7 cellular contexts compared by ENCODE assay signal in the genomic region with DNA sequence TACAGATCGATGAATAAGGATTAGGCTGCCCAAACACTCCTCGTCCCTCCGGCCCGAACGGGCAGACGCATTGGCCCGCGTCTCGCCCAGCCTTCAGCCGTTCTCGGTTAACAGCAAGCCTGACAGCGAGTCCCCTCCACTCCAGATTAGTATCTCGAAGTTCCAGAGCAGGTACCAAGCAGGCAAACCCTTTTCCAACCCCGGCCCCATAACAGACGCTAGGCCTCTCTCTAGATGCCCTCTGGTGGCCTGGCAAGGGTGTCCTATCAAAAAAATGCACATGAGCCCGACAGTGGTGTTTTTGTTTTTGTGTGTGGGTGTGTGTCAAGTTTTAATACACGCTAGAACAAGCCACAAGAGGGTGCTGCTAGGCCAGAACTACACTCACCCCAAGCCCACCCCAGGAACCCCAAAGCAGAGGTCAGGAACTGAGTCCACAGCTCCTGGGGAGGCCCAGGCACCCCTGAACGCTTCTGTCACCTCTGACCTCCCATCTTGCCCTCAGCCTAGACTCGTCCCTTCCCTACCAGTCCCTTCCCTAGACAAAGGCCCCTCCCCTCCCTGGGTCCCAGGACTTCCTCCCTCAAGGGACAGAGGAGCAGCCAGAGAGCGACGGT. TPM values are rescaled to one million over a fixed set of nuclear protein-coding genes. Genes with fewer than 3 reads are reported as not detected.
DNase-seq lines count a peak whose midpoint lies in the region; ATAC-seq, FAIRE-seq and TF ChIP-seq lines count a peak whose summit lies in the region.

No MANE protein-coding gene starts in this region.

- no peak for TF ChIP-seq POLR2A in NB4 (IDR thresholded peaks at IDR 0.05; ENCODE audit: extremely low read depth, insufficient read length)
- TF ChIP-seq POLR2A in K562 (conservative IDR thresholded peaks at IDR 0.05), result no peak

- H3K9me3 ChIP-seq in K562 (replicated peaks; ENCODE audit: control insufficient read depth, insufficient read depth, low read depth, low read length) (no peaks in the 10 kb centered on the region), skeletal muscle satellite cell (replicated peaks; ENCODE audit: low read length) (no peaks in the 10 kb centered on the region)

- peak overlapping the region; percentile 88 for H3K27ac ChIP-seq in K562 (ENCODE audit: extremely low read depth, low read depth, low read length)

- peak; percentile 82 for DNase-seq in NB4 (ENCODE audit: low read depth)
- peak; percentile 93 for DNase-seq in SW480 (ENCODE audit: low spot score)
- peak; percentile 62 to 80 (median 66) for DNase-seq in K562 (ENCODE audit: extremely low read depth in 1 of 4, low spot score in 3 of 4)

- H3K4me2 ChIP-seq in K562 (ENCODE audit: insufficient read depth, low read length) (peak overlapping the region; percentile 90), skeletal muscle satellite cell (ENCODE audit: low read length) (peak overlapping the region; percentile 99)

- no TSS peak for BruUV-seq in K562 (replicated peaks; lab: Mats Ljungman, UMichigan)

- peak overlapping the region; percentile 97 for H2AFZ ChIP-seq in K562 (ENCODE audit: low read depth, low read length)

- H3K9me1 ChIP-seq in K562 (ENCODE audit: control insufficient read depth, insufficient read depth, low read length), result peaks cover 3% of the 10 kb centered on the region

- CTCF ChIA-PET in K562 (lab: Yijun Ruan, JAX; ENCODE audit: low intra/inter-chr PET ratio), result interaction anchor here (0.7 to 1.9 kb wide), 2 partner anchors 24 to 178 kb away, joined by 3 to 10 read pairs; no protein-coding TSS in a partner anchor

- in situ Hi-C loops in K562 (cut with MboI), result loop anchor here (10.0 kb wide), 1 partner anchor 167 kb away; no protein-coding TSS in a partner anchor

- H3K79me2 ChIP-seq in K562 (ENCODE audit: control insufficient read depth, insufficient read depth, low read length), result peaks cover 42% of the 10 kb centered on the region

- H3K36me3 ChIP-seq in K562 (ENCODE audit: control insufficient read depth, insufficient read depth, low read length), result peaks cover 43% of the 10 kb centered on the region
- H3K36me3 ChIP-seq in skeletal muscle satellite cell (ENCODE audit: insufficient read depth, low read length), result peaks cover 18% of the 10 kb centered on the region

- peak; percentile 73 to 79 for TF ChIP-seq RAD21 in K562 (CRISPR knock-in tag; conservative IDR thresholded peaks at IDR 0.05 in 1 of 2, IDR thresholded peaks at IDR 0.05 in 1 of 2)

- peaks cover 16 to 33% of the 10 kb centered on the region in 2 experiments for H3K4me1 ChIP-seq in K562 (replicated peaks in 1 of 2; ENCODE audit: control insufficient read depth in 2 of 2, insufficient read depth in 2 of 2, low read length in 2 of 2)
- H3K4me1 ChIP-seq in skeletal muscle satellite cell (ENCODE audit: control insufficient read depth, insufficient read depth, low read length), result peaks cover 17% of the 10 kb centered on the region

- H3K4me3 ChIP-seq in NB4 (ENCODE audit: low read depth, low read length) (peak overlapping the region; percentile 64), K562 (peak overlapping the region; percentile 89), iPS-11a (ENCODE audit: low read depth, low read length) (peak overlapping the region; percentile 95), skeletal muscle satellite cell (ENCODE audit: low read length) (peak overlapping the region; percentile 79)

- H3K9ac ChIP-seq in K562 (ENCODE audit: insufficient read depth in 1 of 2, low read depth in 2 of 2, low read length in 2 of 2) (peak overlapping the region; percentile 87 to 96), skeletal muscle satellite cell (ENCODE audit: low read depth, low read length) (peak overlapping the region; percentile 91)

- TF ChIP-seq CTCF in GM12872 (IDR thresholded peaks at IDR 0.05; ENCODE audit: insufficient read depth, low read depth, low read length) (peak; percentile 81), NB4 (IDR thresholded peaks at IDR 0.05; ENCODE audit: low read depth, low read length) (peak; percentile 54), K562 (IDR thresholded peaks at IDR 0.05 in 2 of 3, conservative IDR thresholded peaks at IDR 0.05 in 1 of 3; ENCODE audit: insufficient read depth in 2 of 3, low read depth in 1 of 3, low read length in 3 of 3) (peak; percentile 68 to 80 (median 73))

- WGBS in K562 (ENCODE audit: insufficient coverage, low coverage, missing lambda C conversion rate), result 2% methylated on average over 21 of the region's 21 CpGs

- intact Hi-C loops in K562 (cut with micrococcal nuclease), result loop anchor here (1.0 to 2.0 kb wide), 5 partner anchors 71 to 277 kb away; a partner anchor contains a TSS

- no peak for TF ChIP-seq EP300 in K562 (IDR thresholded peaks at IDR 0.05; ENCODE audit: low read length)

- H3K27me3 ChIP-seq in K562 (ENCODE audit: control insufficient read depth in 2 of 2, insufficient read depth in 2 of 2, low read length in 2 of 2), result no peaks in the 10 kb centered on the region
- H3K27me3 ChIP-seq in skeletal muscle satellite cell (ENCODE audit: control insufficient read depth, insufficient read depth, low read length), result no peaks in the 10 kb centered on the region

- ATAC-seq in HG02588 (IDR thresholded peaks at IDR 0.05; ENCODE audit: unreplicated experiment) (peak; percentile 47), K562 (peak; percentile 70)

- peaks cover 6% of the 10 kb centered on the region; the same call in 1 of the 2 replicates for H4K20me1 ChIP-seq in K562 (replicated peaks; ENCODE audit: control insufficient read depth, insufficient read depth, low read length)

- no peak for FAIRE-seq in K562 (lab: Jason Lieb, UNC)

- POLR2A ChIA-PET in K562 (lab: Yijun Ruan, JAX), result interaction anchor here (0.6 to 1.5 kb wide), 3 partner anchors 10 to 248 kb away, joined by 3 to 11 read pairs (median 6); no protein-coding TSS in a partner anchor

RNA-seq across cellular contexts. Expression of a gene that starts 0.7 kb away (rescaled TPM):
- 359 and 833 TPM in 2 replicates for total RNA-seq in K562 (2011; cell fraction: chromatin; rRNA removed; ENCODE audit: low replicate concordance)
- 445 and 463 TPM in 2 replicates for total RNA-seq in K562 (2011; cell fraction: nucleolus; rRNA removed)
- total RNA-seq in K562 (2011; cell fraction: nucleoplasm; rRNA removed), result 399 and 402 TPM in 2 replicates
- total RNA-seq in K562 (2014; rRNA removed) (97.6 and 107 TPM in 2 replicates), K562 (2014; rRNA removed; fragmentation: Illumina TruSeq; extraction: Trizol) (65.0 and 78.6 TPM in 2 replicates), K562 (2015; rRNA removed; fragmentation: Illumina TruSeq; extraction: Trizol) (78.4 and 83.2 TPM in 2 replicates), K562 (2021) (93.4 and 102 TPM in 2 replicates)
- polyA plus RNA-seq in K562 (2011; rRNA removed) (96.3 and 120 TPM in 2 replicates), K562 (2014; fragmentation: Illumina TruSeq; extraction: Trizol) (122 and 140 TPM in 2 replicates), K562 (2014; fragmentation: Nextera tagmentation; extraction: Ambion mirVana) (10 to 100 TPM; 29.1 to 42.1 TPM), K562 (2014; rRNA removed) (90.1 and 90.8 TPM in 2 replicates)
- polyA plus RNA-seq in K562 (2011; cell fraction: cytosol; rRNA removed), result 199 and 200 TPM in 2 replicates
- 212 and 227 TPM in 2 replicates for polyA plus RNA-seq in K562 (2011; cell fraction: nucleus; rRNA removed)
- polyA plus RNA-seq in K562 (2012), result 69.1 and 93.2 TPM in 2 replicates
- 112 and 121 TPM in 2 replicates for polyA minus RNA-seq in K562 (2011; rRNA and poly(A)+ RNA removed)
- polyA minus RNA-seq in K562 (2011; cell fraction: cytosol; rRNA and poly(A)+ RNA removed), result 55.3 and 58.2 TPM in 2 replicates
- 104 and 166 TPM in 2 replicates for polyA minus RNA-seq in K562 (2011; cell fraction: nucleus; rRNA and poly(A)+ RNA removed)
- total RNA-seq in skeletal muscle satellite cell (2012; rRNA removed), result 121 TPM in 2 replicates

RNA-seq across cellular contexts. Expression of a gene that starts 8.9 kb away (rescaled TPM):
- 3.9 and 14.6 TPM in 2 replicates for total RNA-seq in K562 (2011; cell fraction: chromatin; rRNA removed; ENCODE audit: low replicate concordance)
- total RNA-seq in K562 (2011; cell fraction: nucleolus; rRNA removed), result 11.6 and 12.7 TPM in 2 replicates
- 6.0 and 7.3 TPM in 2 replicates for total RNA-seq in K562 (2011; cell fraction: nucleoplasm; rRNA removed)
- total RNA-seq in K562 (2014; rRNA removed) (15.5 and 18.8 TPM in 2 replicates), K562 (2014; rRNA removed; fragmentation: Illumina TruSeq; extraction: Trizol) (1.5 and 3.5 TPM in 2 replicates), K562 (2015; rRNA removed; fragmentation: Illumina TruSeq; extraction: Trizol) (8.8 and 9.6 TPM in 2 replicates), K562 (2021) (13.8 and 18.1 TPM in 2 replicates)
- polyA plus RNA-seq in K562 (2011; rRNA removed) (6.8 and 7.1 TPM in 2 replicates), K562 (2014; fragmentation: Illumina TruSeq; extraction: Trizol) (7.1 and 9.8 TPM in 2 replicates), K562 (2014; fragmentation: Nextera tagmentation; extraction: Ambion mirVana) (under 1 TPM; 0.13 to 0.17 TPM), K562 (2014; rRNA removed) (14.5 and 15.0 TPM in 2 replicates)
- polyA plus RNA-seq in K562 (2011; cell fraction: cytosol; rRNA removed), result 6.5 and 12.3 TPM in 2 replicates
- 6.2 and 9.6 TPM in 2 replicates for polyA plus RNA-seq in K562 (2011; cell fraction: nucleus; rRNA removed)
- 7.3 and 10.4 TPM in 2 replicates for polyA plus RNA-seq in K562 (2012)
- polyA minus RNA-seq in K562 (2011; rRNA and poly(A)+ RNA removed), result 1.9 and 3.0 TPM in 2 replicates
- 8.0 and 17.4 TPM in 2 replicates for polyA minus RNA-seq in K562 (2011; cell fraction: cytosol; rRNA and poly(A)+ RNA removed)
- polyA minus RNA-seq in K562 (2011; cell fraction: nucleus; rRNA and poly(A)+ RNA removed), result 4.7 and 5.0 TPM in 2 replicates
- total RNA-seq in skeletal muscle satellite cell (2012; rRNA removed), result 8.1 and 9.9 TPM in 2 replicates

RNA-seq across cellular contexts. Expression of a gene that starts 37.4 kb away (rescaled TPM):
- total RNA-seq in K562 (2011; cell fraction: chromatin; rRNA removed; ENCODE audit: low replicate concordance), result 56.3 and 66.6 TPM in 2 replicates
- 38.7 TPM in 2 replicates for total RNA-seq in K562 (2011; cell fraction: nucleolus; rRNA removed)
- 45.0 and 46.9 TPM in 2 replicates for total RNA-seq in K562 (2011; cell fraction: nucleoplasm; rRNA removed)
- total RNA-seq in K562 (2014; rRNA removed) (12.7 and 13.3 TPM in 2 replicates), K562 (2014; rRNA removed; fragmentation: Illumina TruSeq; extraction: Trizol) (8.7 and 9.0 TPM in 2 replicates), K562 (2015; rRNA removed; fragmentation: Illumina TruSeq; extraction: Trizol) (10.1 and 10.9 TPM in 2 replicates), K562 (2021) (9.0 and 10.5 TPM in 2 replicates)
- polyA plus RNA-seq in K562 (2011; rRNA removed) (17.1 and 17.5 TPM in 2 replicates), K562 (2014; fragmentation: Illumina TruSeq; extraction: Trizol) (10.1 and 10.4 TPM in 2 replicates), K562 (2014; fragmentation: Nextera tagmentation; extraction: Ambion mirVana) (10 to 100 TPM in 1 of 2 experiments, 1 to 10 TPM in 1; 9.0 to 10.3 TPM), K562 (2014; rRNA removed) (12.0 and 18.6 TPM in 2 replicates)
- 12.9 and 16.0 TPM in 2 replicates for polyA plus RNA-seq in K562 (2011; cell fraction: cytosol; rRNA removed)
- polyA plus RNA-seq in K562 (2011; cell fraction: nucleus; rRNA removed), result 54.5 and 57.5 TPM in 2 replicates
- polyA plus RNA-seq in K562 (2012), result 11.5 and 20.9 TPM in 2 replicates
- polyA minus RNA-seq in K562 (2011; rRNA and poly(A)+ RNA removed), result 12.9 and 16.8 TPM in 2 replicates
- 5.5 and 8.0 TPM in 2 replicates for polyA minus RNA-seq in K562 (2011; cell fraction: cytosol; rRNA and poly(A)+ RNA removed)
- polyA minus RNA-seq in K562 (2011; cell fraction: nucleus; rRNA and poly(A)+ RNA removed), result 17.4 and 23.8 TPM in 2 replicates
- total RNA-seq in skeletal muscle satellite cell (2012; rRNA removed), result 14.4 and 19.3 TPM in 2 replicates

Comparison
In these comparisons a context has a peak if more than half of its experiments do, and no peak if none do; other contexts are left out.
1. Peak in every context shown above with its lines: DNase-seq, ATAC-seq, H3K4me3 ChIP-seq and H3K27ac ChIP-seq.